ENCODE assay signal across 9 cellular contexts in genomic region chr20:3797226-3797545, GRCh38. TPM values are rescaled to one million over a fixed set of nuclear protein-coding genes. Genes with fewer than 3 reads are reported as not detected.
DNase-seq lines count a peak whose midpoint lies in the region; ATAC-seq, FAIRE-seq and TF ChIP-seq lines count a peak whose summit lies in the region.
"Had no signal": no experiment of that assay in that cellular context is flagged by ENCODE, and none has a peak within 500 bp of the region (broad histone marks: within the 10 kb centered on the region; RNA-seq: fewer than 3 reads in every experiment).

No MANE protein-coding gene starts in this region.

- no peaks in the 10 kb centered on the region for H3K27me3 Mint-ChIP-seq in T-helper 2 cell treated with Interferon-gamma antibody and Interleukin-4, amounts not matched to agents 5 μg/mL and 100 μg/mL, for 36 hours (ENCODE audit: low read depth)
- H3K27me3 Mint-ChIP-seq in activated T-cell treated with anti-CD3 and anti-CD28 coated beads, Interleukin-2, amount 50 U/mL, for 72 hours (ENCODE audit: low read depth) = no peaks in the 10 kb centered on the region

- H3K27ac ChIP-seq in iPS-18a (ENCODE audit: low read length) (no peak overlapping the region), suprapubic skin (peak overlapping the region; percentile 22)

- H3K9me3 Mint-ChIP-seq in T-helper 2 cell treated with Interferon-gamma antibody and Interleukin-4, amounts not matched to agents 5 μg/mL and 100 μg/mL, for 36 hours = no peaks in the 10 kb centered on the region
- no peaks in the 10 kb centered on the region for H3K9me3 Mint-ChIP-seq in activated T-cell treated with anti-CD3 and anti-CD28 coated beads, Interleukin-2, amount 50 U/mL, for 72 hours

- peak overlapping the region; percentile 90 for H3K27ac Mint-ChIP-seq in T-helper 2 cell treated with Interferon-gamma antibody and Interleukin-4, amounts not matched to agents 5 μg/mL and 100 μg/mL, for 36 hours
- peak overlapping the region; percentile 95 for H3K27ac Mint-ChIP-seq in activated T-cell treated with anti-CD3 and anti-CD28 coated beads, Interleukin-2, amount 50 U/mL, for 72 hours

- H3K36me3 Mint-ChIP-seq in T-helper 2 cell treated with Interferon-gamma antibody and Interleukin-4, amounts not matched to agents 5 μg/mL and 100 μg/mL, for 36 hours (ENCODE audit: low read depth) = peaks cover 61% of the 10 kb centered on the region
- H3K36me3 Mint-ChIP-seq in activated T-cell treated with anti-CD3 and anti-CD28 coated beads, Interleukin-2, amount 50 U/mL, for 72 hours (ENCODE audit: insufficient read depth in 2 of 2) = peaks cover 8 to 19% of the 10 kb centered on the region in 2 donors

- H3K4me1 Mint-ChIP-seq in T-helper 2 cell treated with Interferon-gamma antibody and Interleukin-4, amounts not matched to agents 5 μg/mL and 100 μg/mL, for 36 hours (ENCODE audit: low read depth) = peaks cover 30% of the 10 kb centered on the region
- H3K4me1 Mint-ChIP-seq in activated T-cell treated with anti-CD3 and anti-CD28 coated beads, Interleukin-2, amount 50 U/mL, for 72 hours (ENCODE audit: low read depth) = peaks cover 52% of the 10 kb centered on the region

- no peak for FAIRE-seq in H54 (lab: Jason Lieb, UNC)

- TF ChIP-seq POLR2A in suprapubic skin (IDR thresholded peaks at IDR 0.05) (no peak), H54 (IDR thresholded peaks at IDR 0.05; ENCODE audit: low read depth, low read length) (no peak)

- peak overlapping the region; percentile 50 for H3K9ac ChIP-seq in iPS-18a (ENCODE audit: low read length)

- H3K4me1 ChIP-seq in iPS-18a (ENCODE audit: control insufficient read depth, low read depth, low read length) (peaks cover 34% of the 10 kb centered on the region), suprapubic skin (peaks cover 66% of the 10 kb centered on the region)

- DNase-seq in T-helper 2 cell treated with Interferon-gamma antibody and Interleukin-4, amounts not matched to agents 5 μg/mL and 100 μg/mL, for 36 hours (ENCODE audit: low spot score) = no peak
- DNase-seq in T-helper 2 cell (no peak), suprapubic skin (ENCODE audit: low spot score in 2 of 2) (peak in 1 of 2 donors; percentile 58), H54 (ENCODE audit: insufficient read length, low spot score) (no peak), HPDE6-E6E7 (ENCODE audit: extremely low spot score) (no peak)
- DNase-seq in activated T-cell treated with anti-CD3 and anti-CD28 coated beads, Interleukin-2, amount 50 U/mL, for 72 hours = no peak
- DNase-seq in stimulated activated CD4-positive, alpha-beta T cell treated with anti-CD3 and anti-CD28 coated beads, Interleukin-4, amount 100 ng/mL, for 1 hour = no peak
- DNase-seq: activated CD4-positive, CD25-positive, alpha-beta regulatory T cell had no signal

- H3K9me3 ChIP-seq in iPS-18a (ENCODE audit: control insufficient read depth, low read depth, low read length) (no peaks in the 10 kb centered on the region), suprapubic skin (no peaks in the 10 kb centered on the region)

- no peak for TF ChIP-seq CTCF in suprapubic skin (IDR thresholded peaks at IDR 0.05)

- H3K4me3 ChIP-seq in iPS-18a (ENCODE audit: low read length) (peak overlapping the region; percentile 86), suprapubic skin (peak overlapping the region; percentile 65)

- no peak for TF ChIP-seq EP300 in suprapubic skin (IDR thresholded peaks at IDR 0.05)

- peak overlapping the region; percentile 95 for H3K4me3 Mint-ChIP-seq in T-helper 2 cell treated with Interferon-gamma antibody and Interleukin-4, amounts not matched to agents 5 μg/mL and 100 μg/mL, for 36 hours
- H3K4me3 Mint-ChIP-seq in activated T-cell treated with anti-CD3 and anti-CD28 coated beads, Interleukin-2, amount 50 U/mL, for 72 hours = peak overlapping the region; percentile 94 to 96

- H3K27me3 ChIP-seq in iPS-18a (ENCODE audit: control insufficient read depth, insufficient read depth, low read length) (no peaks in the 10 kb centered on the region), suprapubic skin (no peaks in the 10 kb centered on the region)

- ATAC-seq in activated T-cell treated with anti-CD3 and anti-CD28 coated beads, Interleukin-2, amount 50 U/mL, for 72 hours (replicated peaks in 1 of 2) = no peak

- 55% methylated on average over 5 of the region's 5 CpGs for WGBS in suprapubic skin

- peaks cover 8% of the 10 kb centered on the region for H3K36me3 ChIP-seq in iPS-18a (ENCODE audit: control insufficient read depth, low read depth, low read length)
- H3K36me3 ChIP-seq in suprapubic skin = peaks cover 23% of the 10 kb centered on the region

RNA-seq across cellular contexts. Expression of gene CDC25B, which starts 1.1 kb away (rescaled TPM):
- 100 to 1,000 TPM; 121 to 128 TPM for total RNA-seq in activated T-cell treated with anti-CD3 and anti-CD28 coated beads, Interleukin-2, amount 50 U/mL, for 72 hours
- total RNA-seq in suprapubic skin = 10 to 100 TPM; 12.7 to 34.4 (median 23.3) TPM

RNA-seq across cellular contexts. Expression of gene CENPB, which starts 10.6 kb away (rescaled TPM):
- total RNA-seq in activated T-cell treated with anti-CD3 and anti-CD28 coated beads, Interleukin-2, amount 50 U/mL, for 72 hours = 10 to 100 TPM; 30.4 to 31.5 TPM
- total RNA-seq in suprapubic skin = 10 to 100 TPM; 57.0 to 81.4 (median 66.4) TPM

RNA-seq across cellular contexts. Expression of gene SPEF1, which starts 15.9 kb away (rescaled TPM):
- total RNA-seq in activated T-cell treated with anti-CD3 and anti-CD28 coated beads, Interleukin-2, amount 50 U/mL, for 72 hours = under 1 TPM; 0.48 to 0.49 TPM
- total RNA-seq in suprapubic skin = not detected

RNA-seq across cellular contexts. Expression of gene AP5S1, which starts 23.2 kb away (rescaled TPM):
- 10 to 100 TPM; 10.3 to 13.7 TPM for total RNA-seq in activated T-cell treated with anti-CD3 and anti-CD28 coated beads, Interleukin-2, amount 50 U/mL, for 72 hours
- 10 to 100 TPM in 3 of 4 donors, 1 to 10 TPM in 1; 7.7 to 18.3 (median 14.3) TPM for total RNA-seq in suprapubic skin

RNA-seq across cellular contexts. Expression of gene ADISSP, which starts 29.6 kb away (rescaled TPM):
- 10 to 100 TPM; 26.3 to 35.8 TPM for total RNA-seq in activated T-cell treated with anti-CD3 and anti-CD28 coated beads, Interleukin-2, amount 50 U/mL, for 72 hours
- 10 to 100 TPM in 3 of 4 donors, 1 to 10 TPM in 1; 8.4 to 20.3 (median 18.9) TPM for total RNA-seq in suprapubic skin
